Comparison of ENCODE assay signal across 8 cellular contexts in the genomic region with DNA sequence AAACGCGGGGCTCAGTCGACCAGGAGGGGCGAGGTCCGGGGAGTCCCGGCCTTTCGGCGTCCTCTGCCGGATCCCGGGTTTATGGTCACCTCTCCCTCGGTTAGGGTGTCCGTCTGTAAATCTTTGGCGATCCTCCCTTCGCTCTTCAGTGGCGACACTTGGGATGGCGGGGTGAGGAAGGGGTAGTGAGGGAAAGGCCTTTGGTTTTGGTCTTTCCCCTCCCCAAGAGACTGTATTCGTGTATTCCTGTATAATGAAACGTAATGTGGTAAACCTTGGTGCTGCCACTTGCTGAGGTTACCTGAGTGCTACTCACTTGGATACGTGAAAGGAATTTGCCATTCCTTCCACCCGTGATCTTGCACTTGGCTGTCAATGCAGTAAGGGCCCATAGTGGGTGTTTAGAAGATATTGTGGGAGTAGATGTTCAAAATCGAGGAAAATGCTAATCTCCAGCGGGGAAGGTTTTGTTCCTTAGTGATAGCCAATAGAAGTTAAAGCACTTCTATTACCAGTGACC. TPM values are rescaled to one million over a fixed set of nuclear protein-coding genes. Genes with fewer than 3 reads are reported as not detected.
DNase-seq lines count a peak whose midpoint lies in the region; ATAC-seq lines count a peak whose summit lies in the region.

No MANE protein-coding gene starts in this region.

- H3K4me1 Mint-ChIP-seq in T-helper 17 cell: peaks cover 43% of the 10 kb centered on the region
- H3K4me1 Mint-ChIP-seq in stimulated activated effector memory CD8-positive, alpha-beta T cell treated with anti-CD3 and anti-CD28 coated beads, Interleukin-12 subunit alpha, Interleukin-12 subunit beta, amount 100 ng/mL, for 72 hours: peaks cover 41% of the 10 kb centered on the region

- no CpG with 5 or more reads among the region's 22 CpGs for WGBS in iPS DF 6.9 (ENCODE audit: insufficient coverage, insufficient read length)

- H3K4me1 ChIP-seq in BLaER1 (peaks cover 66% of the 10 kb centered on the region), iPS DF 6.9 (ENCODE audit: control insufficient read depth, insufficient read depth, low read length) (no peaks in the 10 kb centered on the region)

- no peaks in the 10 kb centered on the region for H3K27me3 Mint-ChIP-seq in T-helper 17 cell

- H3K36me3 Mint-ChIP-seq in T-helper 17 cell (ENCODE audit: low read depth): peaks cover 4% of the 10 kb centered on the region
- H3K36me3 Mint-ChIP-seq in stimulated activated effector memory CD8-positive, alpha-beta T cell treated with anti-CD3 and anti-CD28 coated beads, Interleukin-12 subunit alpha, Interleukin-12 subunit beta, amount 100 ng/mL, for 72 hours: peaks cover 6% of the 10 kb centered on the region

- peak overlapping the region; percentile 90 for H3K4me3 ChIP-seq in BLaER1
- H3K4me3 ChIP-seq in iPS DF 6.9 (ENCODE audit: low read length): peak overlapping the region; percentile 87; the same call in 1 of the 2 replicates

- H3K27ac ChIP-seq in BLaER1 (peak overlapping the region; percentile 96), iPS DF 6.9 (ENCODE audit: low read length) (no peak overlapping the region)

- peaks cover 26% of the 10 kb centered on the region for H3K36me3 ChIP-seq in BLaER1
- H3K36me3 ChIP-seq in iPS DF 6.9 (ENCODE audit: control insufficient read depth, insufficient read depth, low read length): peaks cover under 1% of the 10 kb centered on the region; the same call in 1 of the 2 replicates

- no peaks in the 10 kb centered on the region for H3K27me3 ChIP-seq in BLaER1
- no peaks in the 10 kb centered on the region for H3K27me3 ChIP-seq in iPS DF 6.9 (ENCODE audit: control insufficient read depth, insufficient read depth, low read length)

- no peak overlapping the region for H3K27ac Mint-ChIP-seq in T-helper 17 cell
- peak overlapping the region; percentile 97 for H3K27ac Mint-ChIP-seq in stimulated activated effector memory CD8-positive, alpha-beta T cell treated with anti-CD3 and anti-CD28 coated beads, Interleukin-12 subunit alpha, Interleukin-12 subunit beta, amount 100 ng/mL, for 72 hours

- H3K9ac ChIP-seq in BLaER1: peak overlapping the region; percentile 97

- H3K4me3 Mint-ChIP-seq in T-helper 17 cell: peak overlapping the region; percentile 98
- H3K4me3 Mint-ChIP-seq in stimulated activated effector memory CD8-positive, alpha-beta T cell treated with anti-CD3 and anti-CD28 coated beads, Interleukin-12 subunit alpha, Interleukin-12 subunit beta, amount 100 ng/mL, for 72 hours: peak overlapping the region; percentile 93

- peaks cover 13% of the 10 kb centered on the region for H4K20me1 ChIP-seq in BLaER1

- no peaks in the 10 kb centered on the region for H3K9me3 Mint-ChIP-seq in stimulated activated effector memory CD8-positive, alpha-beta T cell treated with anti-CD3 and anti-CD28 coated beads, Interleukin-12 subunit alpha, Interleukin-12 subunit beta, amount 100 ng/mL, for 72 hours

- H3K9me3 ChIP-seq in BLaER1: no peaks in the 10 kb centered on the region
- no peaks in the 10 kb centered on the region for H3K9me3 ChIP-seq in T-helper 17 cell (ENCODE audit: control insufficient read depth, low read length, poor library complexity, severe bottlenecking)
- no peaks in the 10 kb centered on the region for H3K9me3 ChIP-seq in iPS DF 6.9 (ENCODE audit: control insufficient read depth, insufficient read depth, low read length)

- DNase-seq in T-helper 17 cell: no peak
- peak; percentile 16 for DNase-seq in iPS DF 6.9 (ENCODE audit: low read depth, low spot score)
- DNase-seq in stimulated activated effector memory CD8-positive, alpha-beta T cell treated with anti-CD3 and anti-CD28 coated beads, Interleukin-12 subunit alpha, Interleukin-12 subunit beta, amount 100 ng/mL, for 72 hours (ENCODE audit: low spot score in 2 of 2): no peak
- no peak for DNase-seq in SW 1271 (lab: John Stamatoyannopoulos, UW)
- DNase-seq in mesenteric fat pad (ENCODE audit: low spot score): no peak
- no peak for DNase-seq in NCI-H82 (lab: John Stamatoyannopoulos, UW)

- peak; percentile 15 for ATAC-seq in GM21717 (IDR thresholded peaks at IDR 0.05; ENCODE audit: unreplicated experiment)
- ATAC-seq in T-helper 17 cell: peak; percentile 31
- ATAC-seq in stimulated activated effector memory CD8-positive, alpha-beta T cell treated with anti-CD3 and anti-CD28 coated beads, Interleukin-12 subunit alpha, Interleukin-12 subunit beta, amount 100 ng/mL, for 72 hours: no peak

- peak overlapping the region; percentile 83 for H3K4me2 ChIP-seq in BLaER1

RNA-seq across cellular contexts. Expression of a gene that starts 0.5 kb away (rescaled TPM):
- total RNA-seq in T-helper 17 cell (10 to 100 TPM; 50.0 to 54.6 TPM), mesenteric fat pad (34.2 TPM)
